ENCODE assay signal across 9 cellular contexts in genomic region chr7:26278769-26279168, GRCh38. TPM values are rescaled to one million over a fixed set of nuclear protein-coding genes. Genes with fewer than 3 reads are reported as not detected.
DNase-seq lines count a peak whose midpoint lies in the region; ATAC-seq, FAIRE-seq and TF ChIP-seq lines count a peak whose summit lies in the region.
"Had no signal": no experiment of that assay in that cellular context is flagged by ENCODE, and none has a peak within 500 bp of the region (broad histone marks: within the 10 kb centered on the region; RNA-seq: fewer than 3 reads in every experiment).

No MANE protein-coding gene starts in this region.

- DNase-seq in D721Med (ENCODE audit: insufficient read length, low spot score): no peak
- DNase-seq in HPDE6-E6E7 (ENCODE audit: extremely low spot score): peak; percentile 14
- DNase-seq in SKM-1 (lab: John Stamatoyannopoulos, UW; ENCODE audit: unreplicated experiment): peak; percentile 29
- DNase-seq in left colon: no peak
- DNase-seq in OCI-M2 (lab: John Stamatoyannopoulos, UW; ENCODE audit: unreplicated experiment): no peak
- no peak for DNase-seq in NCI-H1436 treated with DMSO at 0.1 percent for 48 hours (lab: John Stamatoyannopoulos, UW)

- no peak for FAIRE-seq in D721Med (lab: Jason Lieb, UNC)
- FAIRE-seq: islet of Langerhans had no signal

- intact Hi-C loops in left colon (cut with DNase I, micrococcal nuclease): no loop called here

- ATAC-seq in left colon (peak; percentile 19), GM19023 (IDR thresholded peaks at IDR 0.05; ENCODE audit: unreplicated experiment) (no peak), GM19455 (IDR thresholded peaks at IDR 0.05; ENCODE audit: unreplicated experiment) (no peak)

- TF ChIP-seq CTCF in D721Med (IDR thresholded peaks at IDR 0.05; ENCODE audit: insufficient read depth, missing control alignments): peak; percentile 33

RNA-seq across cellular contexts. Expression of gene SNX10, which starts 12.9 kb away (rescaled TPM):
- total RNA-seq in left colon: 1 to 10 TPM; 2.4 to 3.0 TPM

Comparison
In these comparisons a context has a peak if more than half of its experiments do, and no peak if none do; other contexts are left out.
1. DNase-seq: peak in HPDE6-E6E7 (single experiment) and SKM-1 (single experiment); none in D721Med (single experiment), left colon (0 of 2), OCI-M2 (single experiment) and NCI-H1436 treated with DMSO at 0.1 percent for 48 hours (single experiment).